ENCODE assay signal across 1 cellular context in genomic region chr7:140059288-140060242, GRCh38.
A peak's percentile ranks its signal among the peaks of the same experiment; 100 is the strongest.
TF ChIP-seq lines count a peak whose summit lies in the region.

No MANE protein-coding gene starts in this region.

TF ChIP-seq in K562, 482 proteins besides CTCF, POLR2A, EP300 and RAD21 (continued from another document):
- TF ChIP-seq, protein P1, sequence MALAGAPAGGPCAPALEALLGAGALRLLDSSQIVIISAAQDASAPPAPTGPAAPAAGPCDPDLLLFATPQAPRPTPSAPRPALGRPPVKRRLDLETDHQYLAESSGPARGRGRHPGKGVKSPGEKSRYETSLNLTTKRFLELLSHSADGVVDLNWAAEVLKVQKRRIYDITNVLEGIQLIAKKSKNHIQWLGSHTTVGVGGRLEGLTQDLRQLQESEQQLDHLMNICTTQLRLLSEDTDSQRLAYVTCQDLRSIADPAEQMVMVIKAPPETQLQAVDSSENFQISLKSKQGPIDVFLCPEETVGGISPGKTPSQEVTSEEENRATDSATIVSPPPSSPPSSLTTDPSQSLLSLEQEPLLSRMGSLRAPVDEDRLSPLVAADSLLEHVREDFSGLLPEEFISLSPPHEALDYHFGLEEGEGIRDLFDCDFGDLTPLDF (CRISPR knock-in tag; IDR thresholded peaks at IDR 0.05), result 0 out of 2 replicates have a peak, but pooled peaks have one; percentile 40
- TF ChIP-seq ZNF639 (CRISPR knock-in tag; conservative IDR thresholded peaks at IDR 0.05 in 1 of 2, IDR thresholded peaks at IDR 0.05 in 1 of 2), result peak in 1 of 2 experiments; percentile 27; a peak in 1 of 4 replicates
- TF ChIP-seq JUND (IDR thresholded peaks at IDR 0.05; ENCODE audit: borderline replicate concordance, low read depth, low read length), result 0 out of 2 replicates have a peak, but pooled peaks have one; percentile 16
- no peak; the same call in 2 of the 3 replicates for TF ChIP-seq JUND (tag; IDR thresholded peaks at IDR 0.05; ENCODE audit: borderline replicate concordance, low read depth, low read length)
- no peak for TF ChIP-seq HOXB6 (CRISPR knock-in tag; IDR thresholded peaks at IDR 0.05; ENCODE audit: borderline replicate concordance)
- 0 out of 2 replicates have a peak, but pooled peaks have one; percentile 33 for TF ChIP-seq NR1H2 (CRISPR knock-in tag; IDR thresholded peaks at IDR 0.05)
- no peak; the same call in 1 of the 2 replicates for TF ChIP-seq SMAD4 (CRISPR knock-in tag; conservative IDR thresholded peaks at IDR 0.05)
- TF ChIP-seq SMARCE1 (IDR thresholded peaks at IDR 0.05), result peak; percentile 61; the same call in 1 of the 2 replicates
- peak; percentile 25; the same call in 1 of the 2 replicates for TF ChIP-seq PKNOX1 (IDR thresholded peaks at IDR 0.05)
- no peak for TF ChIP-seq ZNF644 (tag; IDR thresholded peaks at IDR 0.05; ENCODE audit: low read depth)
- TF ChIP-seq, protein P2, sequence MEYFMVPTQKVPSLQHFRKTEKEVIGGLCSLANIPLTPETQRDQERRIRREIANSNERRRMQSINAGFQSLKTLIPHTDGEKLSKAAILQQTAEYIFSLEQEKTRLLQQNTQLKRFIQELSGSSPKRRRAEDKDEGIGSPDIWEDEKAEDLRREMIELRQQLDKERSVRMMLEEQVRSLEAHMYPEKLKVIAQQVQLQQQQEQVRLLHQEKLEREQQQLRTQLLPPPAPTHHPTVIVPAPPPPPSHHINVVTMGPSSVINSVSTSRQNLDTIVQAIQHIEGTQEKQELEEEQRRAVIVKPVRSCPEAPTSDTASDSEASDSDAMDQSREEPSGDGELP (CRISPR knock-in tag; IDR thresholded peaks at IDR 0.05; ENCODE audit: borderline replicate concordance), result peak; percentile 42; the same call in 1 of the 2 replicates
- no peak for TF ChIP-seq IFI16 (CRISPR knock-in tag; IDR thresholded peaks at IDR 0.05)
- peak; percentile 40; the same call in 1 of the 2 replicates for TF ChIP-seq DPF2 (IDR thresholded peaks at IDR 0.05)
- TF ChIP-seq CSDE1 (IDR thresholded peaks at IDR 0.05), result no peak
- TF ChIP-seq, protein P3, sequence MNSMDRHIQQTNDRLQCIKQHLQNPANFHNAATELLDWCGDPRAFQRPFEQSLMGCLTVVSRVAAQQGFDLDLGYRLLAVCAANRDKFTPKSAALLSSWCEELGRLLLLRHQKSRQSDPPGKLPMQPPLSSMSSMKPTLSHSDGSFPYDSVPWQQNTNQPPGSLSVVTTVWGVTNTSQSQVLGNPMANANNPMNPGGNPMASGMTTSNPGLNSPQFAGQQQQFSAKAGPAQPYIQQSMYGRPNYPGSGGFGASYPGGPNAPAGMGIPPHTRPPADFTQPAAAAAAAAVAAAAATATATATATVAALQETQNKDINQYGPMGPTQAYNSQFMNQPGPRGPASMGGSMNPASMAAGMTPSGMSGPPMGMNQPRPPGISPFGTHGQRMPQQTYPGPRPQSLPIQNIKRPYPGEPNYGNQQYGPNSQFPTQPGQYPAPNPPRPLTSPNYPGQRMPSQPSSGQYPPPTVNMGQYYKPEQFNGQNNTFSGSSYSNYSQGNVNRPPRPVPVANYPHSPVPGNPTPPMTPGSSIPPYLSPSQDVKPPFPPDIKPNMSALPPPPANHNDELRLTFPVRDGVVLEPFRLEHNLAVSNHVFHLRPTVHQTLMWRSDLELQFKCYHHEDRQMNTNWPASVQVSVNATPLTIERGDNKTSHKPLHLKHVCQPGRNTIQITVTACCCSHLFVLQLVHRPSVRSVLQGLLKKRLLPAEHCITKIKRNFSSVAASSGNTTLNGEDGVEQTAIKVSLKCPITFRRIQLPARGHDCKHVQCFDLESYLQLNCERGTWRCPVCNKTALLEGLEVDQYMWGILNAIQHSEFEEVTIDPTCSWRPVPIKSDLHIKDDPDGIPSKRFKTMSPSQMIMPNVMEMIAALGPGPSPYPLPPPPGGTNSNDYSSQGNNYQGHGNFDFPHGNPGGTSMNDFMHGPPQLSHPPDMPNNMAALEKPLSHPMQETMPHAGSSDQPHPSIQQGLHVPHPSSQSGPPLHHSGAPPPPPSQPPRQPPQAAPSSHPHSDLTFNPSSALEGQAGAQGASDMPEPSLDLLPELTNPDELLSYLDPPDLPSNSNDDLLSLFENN (IDR thresholded peaks at IDR 0.05; ENCODE audit: low read depth in 2 of 2, low read length in 2 of 2), result 0 out of 4 replicates have a peak, but pooled peaks of 1 of the 2 experiments have one; percentile 41
- TF ChIP-seq ETV5 (CRISPR knock-in tag; IDR thresholded peaks at IDR 0.05; ENCODE audit: low read depth), result 0 out of 2 replicates have a peak, but pooled peaks have one; percentile 14
- no peak for TF ChIP-seq DACH1 (IDR thresholded peaks at IDR 0.05; ENCODE audit: partially characterized antibody)
- TF ChIP-seq, protein P4, sequence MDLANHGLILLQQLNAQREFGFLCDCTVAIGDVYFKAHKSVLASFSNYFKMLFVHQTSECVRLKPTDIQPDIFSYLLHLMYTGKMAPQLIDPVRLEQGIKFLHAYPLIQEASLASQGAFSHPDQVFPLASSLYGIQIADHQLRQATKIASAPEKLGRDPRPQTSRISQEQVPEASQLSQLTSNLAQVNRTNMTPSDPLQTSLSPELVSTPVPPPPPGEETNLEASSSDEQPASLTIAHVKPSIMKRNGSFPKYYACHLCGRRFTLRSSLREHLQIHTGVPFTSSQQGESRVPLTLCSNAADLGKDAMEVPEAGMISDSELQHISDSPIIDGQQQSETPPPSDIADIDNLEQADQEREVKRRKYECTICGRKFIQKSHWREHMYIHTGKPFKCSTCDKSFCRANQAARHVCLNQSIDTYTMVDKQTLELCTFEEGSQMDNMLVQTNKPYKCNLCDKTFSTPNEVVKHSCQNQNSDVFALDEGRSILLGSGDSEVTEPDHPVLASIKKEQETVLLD (IDR thresholded peaks at IDR 0.05), result 0 out of 2 replicates have a peak, but pooled peaks have one; percentile 28
- TF ChIP-seq MEIS2 (IDR thresholded peaks at IDR 0.05; ENCODE audit: partially characterized antibody), result peak; percentile 37
